15 cellular contexts compared by ENCODE assay signal in genomic region chr5:113273949-113274348, GRCh38.
A peak's percentile ranks its signal among the peaks of the same experiment; 100 is the strongest.
DNase-seq lines count a peak whose midpoint lies in the region; ATAC-seq, FAIRE-seq and TF ChIP-seq lines count a peak whose summit lies in the region.
"Had no signal": no experiment of that assay in that cellular context is flagged by ENCODE, and none has a peak within 500 bp of the region (broad histone marks: within the 10 kb centered on the region; RNA-seq: fewer than 3 reads in every experiment).

No MANE protein-coding gene starts in this region.

- H3K27me3 Mint-ChIP-seq in CD4-positive, CD25-positive, alpha-beta regulatory T cell = peaks cover 4% of the 10 kb centered on the region
- peaks cover 2% of the 10 kb centered on the region for H3K27me3 Mint-ChIP-seq in activated naive CD8-positive, alpha-beta T cell treated with anti-CD3 and anti-CD28 coated beads, Interleukin-2, amount 10 ng/mL, durations not matched to agents 7 days and 5 days
- H3K27me3 Mint-ChIP-seq: IgD-negative memory B cell, type B pancreatic cell had no signal

- FAIRE-seq in kidney (lab: Jason Lieb, UNC) = no peak

- no peaks in the 10 kb centered on the region for H3K9me3 ChIP-seq in CD4-positive, CD25-positive, alpha-beta regulatory T cell (ENCODE audit: control insufficient read depth in 2 of 2, low read length in 2 of 2)
- no peaks in the 10 kb centered on the region for H3K9me3 ChIP-seq in kidney (ENCODE audit: control insufficient read depth in 1 of 2, low read length in 2 of 2)
- H3K9me3 ChIP-seq: breast epithelium, HAP-1 had no signal

- H3K9ac ChIP-seq in kidney (ENCODE audit: low read length in 2 of 2) = peak overlapping the region in 1 of 2 donors; percentile 12

- H3K4me3 ChIP-seq in CD4-positive, CD25-positive, alpha-beta regulatory T cell (ENCODE audit: low read depth, low read length) = no peak overlapping the region
- no peak overlapping the region for H3K4me3 ChIP-seq in kidney (ENCODE audit: low read length in 2 of 2)
- H3K4me3 ChIP-seq: breast epithelium, HAP-1 had no signal

- no peaks in the 10 kb centered on the region for H3K36me3 Mint-ChIP-seq in CD4-positive, CD25-positive, alpha-beta regulatory T cell
- no peaks in the 10 kb centered on the region for H3K36me3 Mint-ChIP-seq in activated naive CD8-positive, alpha-beta T cell treated with anti-CD3 and anti-CD28 coated beads, Interleukin-2, amount 10 ng/mL, durations not matched to agents 7 days and 5 days
- H3K36me3 Mint-ChIP-seq: type B pancreatic cell had no signal

- H3K36me3 ChIP-seq in CD4-positive, CD25-positive, alpha-beta regulatory T cell (ENCODE audit: control insufficient read depth, insufficient read depth, low read length) = no peaks in the 10 kb centered on the region
- H3K36me3 ChIP-seq in kidney (ENCODE audit: control insufficient read depth in 1 of 2, insufficient read depth in 2 of 2, low read length in 2 of 2) = no peaks in the 10 kb centered on the region
- H3K36me3 ChIP-seq: breast epithelium, HAP-1 had no signal

- POLR2A ChIA-PET in activated naive CD8-positive, alpha-beta T cell treated with anti-CD3 and anti-CD28 coated beads, Interleukin-2, amount 10 ng/mL, durations not matched to agents 7 days and 5 days (lab: Charles Lee) = interaction anchor here (0.5 kb wide), 1 partner anchor 34 kb away, joined by 5 read pairs; no protein-coding TSS in a partner anchor

- H3K27me3 ChIP-seq in CD4-positive, CD25-positive, alpha-beta regulatory T cell (ENCODE audit: control insufficient read depth, insufficient read depth, low read length) = no peaks in the 10 kb centered on the region
- H3K27me3 ChIP-seq: breast epithelium had no signal

- H3K4me1 ChIP-seq in CD4-positive, CD25-positive, alpha-beta regulatory T cell (ENCODE audit: control insufficient read depth, insufficient read depth, low read length, poor library complexity, severe bottlenecking) = peaks cover 3% of the 10 kb centered on the region
- H3K4me1 ChIP-seq in kidney (ENCODE audit: control insufficient read depth in 1 of 2, insufficient read depth in 1 of 2, low read depth in 1 of 2, low read length in 2 of 2) = peaks cover 2 to 10% of the 10 kb centered on the region in 2 donors
- H3K4me1 ChIP-seq: breast epithelium had no signal

- ATAC-seq in CD4-positive, CD25-positive, alpha-beta regulatory T cell (ENCODE audit: low read depth in 2 of 2) = peak; percentile 68 to 73
- peak; percentile 67 for ATAC-seq in GM18867 (IDR thresholded peaks at IDR 0.05; ENCODE audit: unreplicated experiment)
- ATAC-seq in HG03108 (IDR thresholded peaks at IDR 0.05; ENCODE audit: unreplicated experiment) = peak; percentile 71
- ATAC-seq in activated naive CD8-positive, alpha-beta T cell treated with anti-CD3 and anti-CD28 coated beads, Interleukin-2, amount 10 ng/mL, durations not matched to agents 7 days and 5 days (ENCODE audit: low read depth) = peak; percentile 94

- H3K9me3 Mint-ChIP-seq in CD4-positive, CD25-positive, alpha-beta regulatory T cell = no peaks in the 10 kb centered on the region
- H3K9me3 Mint-ChIP-seq in activated naive CD8-positive, alpha-beta T cell treated with anti-CD3 and anti-CD28 coated beads, Interleukin-2, amount 10 ng/mL, durations not matched to agents 7 days and 5 days = no peaks in the 10 kb centered on the region
- H3K9me3 Mint-ChIP-seq: IgD-negative memory B cell, type B pancreatic cell had no signal

- H3K4me1 Mint-ChIP-seq in CD4-positive, CD25-positive, alpha-beta regulatory T cell = peaks cover 6 to 34% (median 12%) of the 10 kb centered on the region in 4 donors
- H3K4me1 Mint-ChIP-seq in activated naive CD8-positive, alpha-beta T cell treated with anti-CD3 and anti-CD28 coated beads, Interleukin-2, amount 10 ng/mL, durations not matched to agents 7 days and 5 days = peaks cover 12% of the 10 kb centered on the region
- H3K4me1 Mint-ChIP-seq: IgD-negative memory B cell had no signal

- H3K4me3 Mint-ChIP-seq in CD4-positive, CD25-positive, alpha-beta regulatory T cell = no peak overlapping the region
- no peak overlapping the region for H3K4me3 Mint-ChIP-seq in activated naive CD8-positive, alpha-beta T cell treated with anti-CD3 and anti-CD28 coated beads, Interleukin-2, amount 10 ng/mL, durations not matched to agents 7 days and 5 days
- H3K4me3 Mint-ChIP-seq: IgD-negative memory B cell had no signal

- no peak overlapping the region for H3K27ac ChIP-seq in CD4-positive, CD25-positive, alpha-beta regulatory T cell (ENCODE audit: insufficient read depth, low read length, poor library complexity, severe bottlenecking)
- H3K27ac ChIP-seq in kidney (ENCODE audit: low read depth in 2 of 2, low read length in 2 of 2) = no peak overlapping the region
- H3K27ac ChIP-seq: breast epithelium had no signal

- no peak overlapping the region for H3K27ac Mint-ChIP-seq in CD4-positive, CD25-positive, alpha-beta regulatory T cell
- peak overlapping the region; percentile 42 for H3K27ac Mint-ChIP-seq in activated naive CD8-positive, alpha-beta T cell treated with anti-CD3 and anti-CD28 coated beads, Interleukin-2, amount 10 ng/mL, durations not matched to agents 7 days and 5 days
- H3K27ac Mint-ChIP-seq: IgD-negative memory B cell had no signal

- DNase-seq in CD4-positive, CD25-positive, alpha-beta regulatory T cell = peak in 1 of 3 donors; percentile 44
- DNase-seq in activated naive CD8-positive, alpha-beta T cell treated with anti-CD3 and anti-CD28 coated beads, Interleukin-2, amount 10 ng/mL, durations not matched to agents 7 days and 5 days = no peak
- DNase-seq in kidney (no peak), Ammon's horn (ENCODE audit: low spot score) (no peak), cerebellar cortex (ENCODE audit: low spot score) (no peak), AG20443 (ENCODE audit: low spot score) (no peak)
- DNase-seq: DMS 273 treated with DMSO at 0.1 percent for 48 hours, foreskin melanocyte, NCI-H226 had no signal

- intact Hi-C loops in kidney (cut with DNase I) = no loop called here

- TF ChIP-seq CTCF in kidney (IDR thresholded peaks at IDR 0.05; ENCODE audit: borderline replicate concordance, extremely low read depth, insufficient read depth) = no peak
